Comparison of ENCODE assay signal across 9 cellular contexts in the genomic region with DNA sequence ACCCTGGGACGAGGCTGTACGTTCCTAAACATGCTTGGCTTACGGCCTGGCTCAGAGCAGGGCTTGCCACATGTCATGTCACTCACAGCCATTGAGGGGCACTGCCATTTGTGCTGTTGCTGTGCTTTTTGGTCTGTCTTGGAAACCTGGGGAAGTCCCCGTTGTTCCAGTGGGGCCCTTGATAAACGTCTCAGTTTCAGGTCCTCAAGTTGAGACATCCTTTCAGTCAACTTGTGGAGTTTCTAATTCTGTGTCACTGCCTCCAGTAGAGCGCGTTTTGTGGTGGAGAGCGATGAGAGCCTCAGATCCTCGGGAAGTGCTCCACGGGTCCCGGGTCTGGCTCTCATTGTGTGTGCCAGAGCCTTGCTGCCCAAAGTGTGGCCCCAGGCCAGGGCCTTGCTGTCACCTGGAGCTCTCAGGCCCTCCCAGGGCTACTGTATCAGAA.
DNase-seq lines count a peak whose midpoint lies in the region; ATAC-seq lines count a peak whose summit lies in the region.
"Had no signal": no experiment of that assay in that cellular context is flagged by ENCODE, and none has a peak within 500 bp of the region (broad histone marks: within the 10 kb centered on the region; RNA-seq: fewer than 3 reads in every experiment).

No MANE protein-coding gene starts in this region.

- H3K36me3 ChIP-seq in BLaER1, result no peaks in the 10 kb centered on the region

- no peak overlapping the region for H3K4me3 ChIP-seq in BLaER1

- 0 out of 2 replicates have a peak overlapping the region, but pooled peaks have one; percentile 50 for H3K27ac ChIP-seq in BLaER1
- H3K27ac ChIP-seq: C4-2B had no signal

- no peak overlapping the region for H3K9ac ChIP-seq in BLaER1

- peaks cover 9% of the 10 kb centered on the region for H3K9me3 ChIP-seq in BLaER1

- peak; percentile 57 for DNase-seq in activated T-cell treated with anti-CD3 and anti-CD28 coated beads for 48 hours (ENCODE audit: low read depth)
- DNase-seq in stimulated activated CD8-positive, alpha-beta memory T cell treated with anti-CD3 and anti-CD28 coated beads, Interleukin-15, amount 100 ng/mL, for 48 hours (ENCODE audit: low read depth in 2 of 2), result peak; percentile 55 to 63
- DNase-seq in Kasumi-1 (lab: John Stamatoyannopoulos, UW), result no peak
- DNase-seq in iPS-NIHi11 (ENCODE audit: low spot score), result no peak
- no peak for DNase-seq in NCI-H146 (lab: John Stamatoyannopoulos, UW)

- ATAC-seq in GM19438 (IDR thresholded peaks at IDR 0.05; ENCODE audit: low read depth, unreplicated experiment), result peak; percentile 100
- peak; percentile 100 for ATAC-seq in HG03439 (IDR thresholded peaks at IDR 0.05; ENCODE audit: unreplicated experiment)

- H3K4me2 ChIP-seq in BLaER1, result peak overlapping the region; percentile 75

- no peaks in the 10 kb centered on the region for H3K27me3 ChIP-seq in BLaER1

- no peaks in the 10 kb centered on the region for H4K20me1 ChIP-seq in BLaER1

- H3K4me1 ChIP-seq in BLaER1, result peaks cover 18% of the 10 kb centered on the region

Comparison
In these comparisons a context has a peak if more than half of its experiments do, and no peak if none do; other contexts are left out.
1. DNase-seq: peak in activated T-cell treated with anti-CD3 and anti-CD28 coated beads for 48 hours (single experiment) and stimulated activated CD8-positive, alpha-beta memory T cell treated with anti-CD3 and anti-CD28 coated beads, Interleukin-15, amount 100 ng/mL, for 48 hours (2 of 2); none in Kasumi-1 (0 of 2), iPS-NIHi11 (single experiment) and NCI-H146 (single experiment).